8 cellular contexts compared by ENCODE assay signal in the genomic region with DNA sequence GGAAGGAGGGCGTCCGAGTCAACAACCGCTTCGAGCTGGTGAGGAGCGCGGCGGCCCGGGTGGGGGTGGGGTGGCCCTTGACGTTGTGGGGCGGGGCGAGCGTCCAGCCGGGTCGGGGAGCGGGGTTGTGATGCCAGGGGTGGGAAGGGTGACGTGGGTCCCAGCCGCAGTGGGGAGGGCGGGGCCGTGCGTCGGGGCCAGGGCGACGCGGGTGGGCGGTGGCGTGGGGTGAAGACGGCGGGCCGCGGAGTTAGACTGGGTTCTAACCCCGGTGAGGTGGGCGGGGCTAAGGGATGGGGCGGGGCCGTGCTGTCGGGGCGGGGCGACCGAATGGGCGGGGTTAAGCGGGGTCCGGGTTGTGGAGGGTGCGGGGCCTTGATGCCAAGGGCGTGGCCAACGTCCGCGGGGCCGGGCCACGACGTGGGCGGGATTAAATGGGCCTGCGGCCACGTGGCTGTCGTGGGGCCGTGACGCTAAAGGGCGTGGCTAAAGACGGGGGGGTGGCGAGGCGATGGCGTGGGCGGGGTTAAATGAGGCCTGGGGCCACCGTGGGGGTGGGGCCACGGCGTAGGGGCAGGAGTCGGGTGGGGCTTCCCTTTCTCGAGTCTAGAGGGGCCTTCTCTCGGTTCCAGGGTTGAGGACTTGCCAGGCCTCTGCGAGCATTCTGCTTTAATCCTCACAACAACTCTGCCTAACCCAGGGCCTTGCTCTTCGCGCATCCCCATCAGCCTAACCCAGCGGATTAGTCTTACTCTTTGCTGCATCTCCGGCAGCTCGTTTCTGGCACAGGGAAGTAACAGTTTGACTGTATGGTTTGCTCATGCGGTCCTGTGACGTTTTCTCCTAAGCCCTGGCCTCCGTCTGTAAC. TPM values are rescaled to one million over a fixed set of nuclear protein-coding genes. Genes with fewer than 3 reads are reported as not detected.
DNase-seq lines count a peak whose midpoint lies in the region; ATAC-seq and TF ChIP-seq lines count a peak whose summit lies in the region.

No MANE protein-coding gene starts in this region.

- H3K4me1 Mint-ChIP-seq in Caco-2 (ENCODE audit: low read depth, unreplicated experiment): peaks cover 7% of the 10 kb centered on the region
- H3K4me1 Mint-ChIP-seq in IgD-negative memory B cell: peaks cover 10 to 14% (median 11%) of the 10 kb centered on the region in 3 donors
- H3K4me1 Mint-ChIP-seq in activated T-cell treated with anti-CD3 and anti-CD28 coated beads, Interleukin-2, amount 50 U/mL, for 24 hours (ENCODE audit: low read depth): peaks cover 21% of the 10 kb centered on the region

- peak; percentile 34 for TF ChIP-seq POLR2A in erythroblast (IDR thresholded peaks at IDR 0.05; ENCODE audit: low read length)

- BruUV-seq in Caco-2 (replicated peaks; lab: Mats Ljungman, UMichigan): no TSS peak
- BruUV-seq in PC-3 (replicated peaks; lab: Mats Ljungman, UMichigan): no TSS peak

- H3K4me2 ChIP-seq in PC-3 (ENCODE audit: low read length): peak overlapping the region; percentile 97

- H3K9ac ChIP-seq in PC-3 (ENCODE audit: low read length): peak overlapping the region; percentile 97

- peak; percentile 95 to 98 for DNase-seq in Caco-2
- DNase-seq in PC-3: peak; percentile 89
- DNase-seq in activated T-cell treated with anti-CD3 and anti-CD28 coated beads, Interleukin-2, amount 50 U/mL, for 24 hours: peak; percentile 99
- peak; percentile 97 to 98 for DNase-seq in erythroblast (lab: John Stamatoyannopoulos, UW)
- peak; percentile 96 for DNase-seq in mucosa of gallbladder (ENCODE audit: low spot score)
- peak; percentile 93 to 96 for DNase-seq in stimulated activated CD8-positive, alpha-beta memory T cell treated with anti-CD3 and anti-CD28 coated beads, Interleukin-2, amount 100 ng/mL, for 48 hours (ENCODE audit: low read depth in 2 of 2)

- H3F3A ChIP-seq in PC-3 (ENCODE audit: low read length, unreplicated experiment): no peaks in the 10 kb centered on the region

- no peaks in the 10 kb centered on the region for H3K27me3 Mint-ChIP-seq in Caco-2 (ENCODE audit: insufficient read depth, unreplicated experiment)
- H3K27me3 Mint-ChIP-seq in IgD-negative memory B cell: no peaks in the 10 kb centered on the region
- H3K27me3 Mint-ChIP-seq in activated T-cell treated with anti-CD3 and anti-CD28 coated beads, Interleukin-2, amount 50 U/mL, for 24 hours: no peaks in the 10 kb centered on the region

- H3K9me2 ChIP-seq in PC-3 (replicated peaks; ENCODE audit: low read length): no peaks in the 10 kb centered on the region

- ATAC-seq in GM21529 (IDR thresholded peaks at IDR 0.05; ENCODE audit: unreplicated experiment) (peak; percentile 57), PC-3 (peak; percentile 75)

- POLR2A ChIA-PET in Caco-2 (lab: Charles Lee): interaction anchor here (0.5 to 1.4 kb wide), 15 partner anchors 9 to 1211 kb away, joined by 3 to 11 read pairs (median 4); a partner anchor contains a TSS
- POLR2A ChIA-PET in PC-3 (lab: Charles Lee; ENCODE audit: unreplicated experiment): interaction anchor here (0.7 to 1.2 kb wide), 3 partner anchors 10 to 120 kb away, joined by 5 to 18 read pairs (median 7); no protein-coding TSS in a partner anchor

- no peaks in the 10 kb centered on the region for H3K27me3 ChIP-seq in Caco-2 (replicated peaks; ENCODE audit: control insufficient read depth, insufficient read depth, low read length)
- no peaks in the 10 kb centered on the region for H3K27me3 ChIP-seq in PC-3 (ENCODE audit: low read length)

- H3K4me1 ChIP-seq in Caco-2 (peaks cover 11% of the 10 kb centered on the region), PC-3 (ENCODE audit: insufficient read depth, low read length) (peaks cover 17% of the 10 kb centered on the region)

- H3K27ac ChIP-seq in PC-3 (ENCODE audit: low read length): peak overlapping the region; percentile 98

- peaks cover 3% of the 10 kb centered on the region; the same call in 1 of the 2 replicates for H3K9me3 ChIP-seq in Caco-2
- H3K9me3 ChIP-seq in PC-3 (ENCODE audit: low read length): no peaks in the 10 kb centered on the region

- no peak for TF ChIP-seq CTCF in Caco-2 (IDR thresholded peaks at IDR 0.05; ENCODE audit: insufficient read depth in 1 of 2, low read depth in 1 of 2, low read length in 1 of 2, severe bottlenecking in 1 of 2, unreplicated experiment in 1 of 2)
- TF ChIP-seq CTCF in PC-3 (conservative IDR thresholded peaks at IDR 0.05; ENCODE audit: low read depth, low read length): no peak

- CTCF ChIA-PET in Caco-2 (lab: Charles Lee) (interaction anchor here (0.6 to 2.1 kb wide), 5 partner anchors 13 to 173 kb away, joined by 3 to 16 read pairs (median 5); a partner anchor contains a TSS), PC-3 (lab: Charles Lee) (no interaction called here)

- H3K27ac Mint-ChIP-seq in Caco-2 (ENCODE audit: unreplicated experiment) (peak overlapping the region; percentile 94), IgD-negative memory B cell (peak overlapping the region; percentile 98 to 99 (median 99))
- H3K27ac Mint-ChIP-seq in activated T-cell treated with anti-CD3 and anti-CD28 coated beads, Interleukin-2, amount 50 U/mL, for 24 hours: peak overlapping the region; percentile 99

- H3K4me3 Mint-ChIP-seq in Caco-2 (ENCODE audit: unreplicated experiment) (peak overlapping the region; percentile 87), IgD-negative memory B cell (peak overlapping the region; percentile 89 to 98 (median 93))
- peak overlapping the region; percentile 89 for H3K4me3 Mint-ChIP-seq in activated T-cell treated with anti-CD3 and anti-CD28 coated beads, Interleukin-2, amount 50 U/mL, for 24 hours

- H3K36me3 Mint-ChIP-seq in Caco-2 (ENCODE audit: insufficient read depth, unreplicated experiment): peaks cover 53% of the 10 kb centered on the region
- H3K36me3 Mint-ChIP-seq in IgD-negative memory B cell: peaks cover 1% of the 10 kb centered on the region
- H3K36me3 Mint-ChIP-seq in activated T-cell treated with anti-CD3 and anti-CD28 coated beads, Interleukin-2, amount 50 U/mL, for 24 hours (ENCODE audit: low read depth): peaks cover 47% of the 10 kb centered on the region

- peak overlapping the region; percentile 100 for H3K4me3 ChIP-seq in Caco-2 (ENCODE audit: low read depth, low read length)
- peak overlapping the region; percentile 79 for H3K4me3 ChIP-seq in PC-3 (ENCODE audit: low read length)

- peaks cover 48% of the 10 kb centered on the region for H3K79me2 ChIP-seq in PC-3 (ENCODE audit: low read length)

- peaks cover 23% of the 10 kb centered on the region for H4K20me1 ChIP-seq in PC-3 (ENCODE audit: low read length)

- H3K9me3 Mint-ChIP-seq in Caco-2 (ENCODE audit: unreplicated experiment) (no peaks in the 10 kb centered on the region), IgD-negative memory B cell (no peaks in the 10 kb centered on the region)
- peaks cover 2% of the 10 kb centered on the region for H3K9me3 Mint-ChIP-seq in activated T-cell treated with anti-CD3 and anti-CD28 coated beads, Interleukin-2, amount 50 U/mL, for 24 hours

- H3K36me3 ChIP-seq in Caco-2 (ENCODE audit: control insufficient read depth, insufficient read depth, low read length): peaks cover 6% of the 10 kb centered on the region
- H3K36me3 ChIP-seq in PC-3 (ENCODE audit: low read depth, low read length): peaks cover 20% of the 10 kb centered on the region

- peak overlapping the region; percentile 84; the same call in 1 of the 2 replicates for H2AFZ ChIP-seq in PC-3 (ENCODE audit: low read length)

- intact Hi-C loops in Caco-2 (cut with micrococcal nuclease; ENCODE audit: unreplicated experiment) (loop anchor here (2.0 kb wide), 1 partner anchor 47 kb away; no protein-coding TSS in a partner anchor), PC-3 (cut with micrococcal nuclease) (loop anchor here (5.0 kb wide), 1 partner anchor 172 kb away; a partner anchor contains a TSS)

RNA-seq across cellular contexts. Expression of a gene that starts 0.7 kb away (rescaled TPM):
- total RNA-seq in Caco-2 (2022) (196 and 244 TPM in 2 replicates), PC-3 (2014; rRNA removed) (77.9 and 79.6 TPM in 2 replicates), mucosa of gallbladder (175 TPM)
- polyA plus RNA-seq in IgD-negative memory B cell: 135 TPM

RNA-seq across cellular contexts. Expression of a gene that starts 44.6 kb away (rescaled TPM):
- total RNA-seq in Caco-2 (2022): 5.6 and 6.5 TPM in 2 replicates
- polyA plus RNA-seq in IgD-negative memory B cell: 0.93 TPM
- total RNA-seq in PC-3 (2014; rRNA removed): 4.2 and 6.1 TPM in 2 replicates
- 8.1 TPM for total RNA-seq in mucosa of gallbladder

RNA-seq across cellular contexts. Expression of a gene that starts 45.8 kb away (rescaled TPM):
- 29.6 and 31.3 TPM in 2 replicates for total RNA-seq in Caco-2 (2022)
- 0.19 TPM for polyA plus RNA-seq in IgD-negative memory B cell
- total RNA-seq in PC-3 (2014; rRNA removed): 12.3 and 13.2 TPM in 2 replicates
- total RNA-seq in mucosa of gallbladder: 19.9 TPM

RNA-seq across cellular contexts. Expression of a gene that starts 49.1 kb away (rescaled TPM):
- total RNA-seq in Caco-2 (2022) (31.3 and 37.5 TPM in 2 replicates), PC-3 (2014; rRNA removed) (159 and 199 TPM in 2 replicates), mucosa of gallbladder (9.5 TPM)
- 1.1 TPM for polyA plus RNA-seq in IgD-negative memory B cell

RNA-seq across cellular contexts. Expression of a gene that starts 57.6 kb away (rescaled TPM):
- 173 and 185 TPM in 2 replicates for total RNA-seq in Caco-2 (2022)
- 23.1 TPM for polyA plus RNA-seq in IgD-negative memory B cell
- 45.0 and 62.9 TPM in 2 replicates for total RNA-seq in PC-3 (2014; rRNA removed)
- total RNA-seq in mucosa of gallbladder: 3.8 TPM

Comparison
In these comparisons a context has a peak if more than half of its experiments do, and no peak if none do; other contexts are left out.
1. Peak in every context shown above with its lines: DNase-seq, ATAC-seq, H3K4me3 ChIP-seq and H3K27ac ChIP-seq.